In the genomic region with DNA sequence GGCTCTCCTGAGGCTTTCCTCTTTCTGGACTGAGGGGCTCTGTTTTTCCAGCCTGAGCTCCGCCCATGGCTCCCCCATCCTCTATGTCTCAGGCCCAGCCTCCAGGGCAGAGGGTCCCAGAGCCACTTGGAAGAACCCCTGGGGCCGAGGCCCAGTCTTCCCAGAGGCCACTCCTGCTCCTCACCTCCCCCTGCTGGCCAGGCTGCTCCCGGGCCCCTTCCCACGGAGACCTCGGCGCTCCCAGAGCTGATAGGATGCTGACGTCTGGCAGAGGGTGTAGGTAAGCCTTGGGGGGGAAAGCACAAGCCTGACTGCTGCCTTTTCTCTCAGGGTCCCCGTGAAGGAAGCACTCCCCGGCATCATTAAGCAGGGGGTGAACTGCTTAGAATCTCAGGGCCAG, we compare ENCODE assay signal across 9 cellular contexts. TPM values are rescaled to one million over a fixed set of nuclear protein-coding genes. Genes with fewer than 3 reads are reported as not detected.
DNase-seq lines count a peak whose midpoint lies in the region; ATAC-seq, FAIRE-seq and TF ChIP-seq lines count a peak whose summit lies in the region.
"Had no signal": no experiment of that assay in that cellular context is flagged by ENCODE, and none has a peak within 500 bp of the region (broad histone marks: within the 10 kb centered on the region; RNA-seq: fewer than 3 reads in every experiment).

No MANE protein-coding gene starts in this region.

- no TSS peak for BruUV-seq in mammary epithelial cell (replicated peaks; lab: Mats Ljungman, UMichigan)

- H2AFZ ChIP-seq in mammary epithelial cell (ENCODE audit: low read depth, low read length): no peak overlapping the region

- no peaks in the 10 kb centered on the region for H3K27me3 ChIP-seq in mammary epithelial cell (ENCODE audit: insufficient read depth, low read length)

- H3K9me3 Mint-ChIP-seq in mesothelial cell of epicardium: no peaks in the 10 kb centered on the region
- H3K9me3 Mint-ChIP-seq: IgD-negative memory B cell had no signal

- no peaks in the 10 kb centered on the region for H3K36me3 ChIP-seq in mammary epithelial cell (ENCODE audit: insufficient read depth, low read length)

- no peaks in the 10 kb centered on the region for H4K20me1 ChIP-seq in mammary epithelial cell (ENCODE audit: insufficient read depth, low read length)

- intact Hi-C loops in mammary epithelial cell (cut with micrococcal nuclease): loop anchor here (5.0 kb wide), 1 partner anchor 84 kb away; a partner anchor contains a TSS

- no peak for ATAC-seq in GM19351 (IDR thresholded peaks at IDR 0.05; ENCODE audit: unreplicated experiment)

- CTCF ChIA-PET in mammary epithelial cell (lab: Charles Lee; ENCODE audit: low non-redundant PET): interaction anchor here (0.6 kb wide), 1 partner anchor 156 kb away, joined by 3 read pairs; no protein-coding TSS in a partner anchor

- WGBS in mammary epithelial cell (ENCODE audit: low coverage, missing lambda C conversion rate): 71% methylated on average over 9 of the region's 9 CpGs

- DNase-seq in Daoy (ENCODE audit: low read depth) (peak; percentile 54), HPDE6-E6E7 (ENCODE audit: extremely low spot score) (peak; percentile 39), mammary epithelial cell (no peak), mesothelial cell of epicardium (ENCODE audit: low spot score in 2 of 2, unreplicated experiment in 2 of 2) (peak in 1 of 2 experiments; percentile 57), H54 (ENCODE audit: insufficient read length, low spot score) (no peak)
- DNase-seq in activated effector memory CD4-positive, alpha-beta T cell treated with anti-CD3 and anti-CD28 coated beads, Interleukin-2, amount 50 U/mL, for 16 hours: no peak
- DNase-seq in stimulated activated naive CD4-positive, alpha-beta T cell treated with Interleukin-2 at 50 U/mL for 16 hours (lab: John Stamatoyannopoulos, UW): no peak

- H3K9me3 ChIP-seq in mammary epithelial cell (replicated peaks; ENCODE audit: insufficient read depth, low read length): no peaks in the 10 kb centered on the region

- no peak overlapping the region for H3K27ac Mint-ChIP-seq in mesothelial cell of epicardium
- H3K27ac Mint-ChIP-seq: IgD-negative memory B cell had no signal

- no peaks in the 10 kb centered on the region for H3K4me1 ChIP-seq in mammary epithelial cell (ENCODE audit: insufficient read depth, low read length)

- in situ Hi-C loops in mammary epithelial cell (cut with MboI; ENCODE audit: low sequenced_read_pairs in 2 of 2): no loop called here

- no peaks in the 10 kb centered on the region for H3K79me2 ChIP-seq in mammary epithelial cell (ENCODE audit: insufficient read depth, low read length)

- H3K4me3 ChIP-seq in mammary epithelial cell (replicated peaks in 1 of 3; ENCODE audit: insufficient read depth in 1 of 3, low read depth in 2 of 3, low read length in 3 of 3): no peak overlapping the region

- FAIRE-seq in H54 (lab: Jason Lieb, UNC): no peak

- H3K36me3 Mint-ChIP-seq in mesothelial cell of epicardium: no peaks in the 10 kb centered on the region
- H3K36me3 Mint-ChIP-seq: IgD-negative memory B cell had no signal

- dilution Hi-C loops in mammary epithelial cell (cut with HindIII; ENCODE audit: low sequenced_read_pairs): no loop called here

- H3K4me2 ChIP-seq in mammary epithelial cell (ENCODE audit: insufficient read depth, low read depth, low read length): no peak overlapping the region

- no peak for TF ChIP-seq POLR2A in H54 (IDR thresholded peaks at IDR 0.05; ENCODE audit: low read depth, low read length)

- H3K27ac ChIP-seq in mammary epithelial cell (ENCODE audit: insufficient read depth, low read depth, low read length): no peak overlapping the region

- H3K9ac ChIP-seq in mammary epithelial cell (ENCODE audit: insufficient read depth, low read length): no peak overlapping the region

- H3K4me3 Mint-ChIP-seq in mesothelial cell of epicardium: no peak overlapping the region
- H3K4me3 Mint-ChIP-seq: IgD-negative memory B cell had no signal

- H3K4me1 Mint-ChIP-seq in mesothelial cell of epicardium: peaks cover 4% of the 10 kb centered on the region

- TF ChIP-seq CTCF in mammary epithelial cell (conservative IDR thresholded peaks at IDR 0.05 in 1 of 2, IDR thresholded peaks at IDR 0.05 in 1 of 2; ENCODE audit: extremely low read depth in 1 of 2, insufficient read depth in 1 of 2, low read depth in 1 of 2, low read length in 2 of 2) (peak; percentile 39 to 47), mesothelial cell of epicardium (IDR thresholded peaks at IDR 0.05; ENCODE audit: unreplicated experiment) (peak; percentile 17)

- no peaks in the 10 kb centered on the region for H3K27me3 Mint-ChIP-seq in mesothelial cell of epicardium (ENCODE audit: low read depth)

RNA-seq across cellular contexts. Expression of a gene that starts 51.4 kb away (rescaled TPM):
- 262 and 280 TPM in 2 replicates for total RNA-seq in Daoy (2014; rRNA removed; shearing (Covaris generic))
- total RNA-seq in mammary epithelial cell (100 to 1,000 TPM in 1 of 2 donors, 10 to 100 TPM in 1; 53.8 to 190 TPM), mesothelial cell of epicardium (257 to 273 TPM (median 261 TPM) in 3 replicates)
- polyA plus RNA-seq in mammary epithelial cell: 142 TPM
- 187 TPM for polyA minus RNA-seq in mammary epithelial cell

RNA-seq across cellular contexts. Expression of a gene that starts 51.8 kb away (rescaled TPM):
- total RNA-seq in Daoy (2014; rRNA removed; shearing (Covaris generic)): 95.8 and 110 TPM in 2 replicates
- total RNA-seq in mammary epithelial cell: 100 to 1,000 TPM in 1 of 2 donors, 10 to 100 TPM in 1; 61.5 to 157 TPM
- 65.3 TPM for polyA plus RNA-seq in mammary epithelial cell
- 40.1 TPM for polyA minus RNA-seq in mammary epithelial cell
- 59.1 to 59.9 TPM (median 59.4 TPM) in 3 replicates for total RNA-seq in mesothelial cell of epicardium

Comparison
In these comparisons a context has a peak if more than half of its experiments do, and no peak if none do; other contexts are left out.
1. DNase-seq: peak in Daoy (single experiment) and HPDE6-E6E7 (single experiment); none in mammary epithelial cell (single experiment), activated effector memory CD4-positive, alpha-beta T cell treated with anti-CD3 and anti-CD28 coated beads, Interleukin-2, amount 50 U/mL, for 16 hours (single experiment), H54 (single experiment) and stimulated activated naive CD4-positive, alpha-beta T cell treated with Interleukin-2 at 50 U/mL for 16 hours (single experiment).